Comparison of ENCODE assay signal across 9 cellular contexts in genomic region chr10:100082276-100082675, GRCh38. TPM values are rescaled to one million over a fixed set of nuclear protein-coding genes. Genes with fewer than 3 reads are reported as not detected.
"Had no signal": no experiment of that assay in that cellular context is flagged by ENCODE, and none has a peak within 500 bp of the region (broad histone marks: within the 10 kb centered on the region; RNA-seq: fewer than 3 reads in every experiment).

No MANE protein-coding gene starts in this region.

RNA-seq across cellular contexts. Expression of gene CPN1, which starts 0.6 kb away (rescaled TPM):
- total RNA-seq: LHCN-M2, MCF 10A, NCI-H460, OCI-LY7, PC-9, Right ventricle myocardium inferior, RPMI7951, SJCRH30, T-cell had no signal
